Comparison of ENCODE assay signal across 8 cellular contexts in genomic region chr4:101347557-101348366, GRCh38. TPM values are rescaled to one million over a fixed set of nuclear protein-coding genes. Genes with fewer than 3 reads are reported as not detected.
DNase-seq lines count a peak whose midpoint lies in the region; TF ChIP-seq lines count a peak whose summit lies in the region.

No MANE protein-coding gene starts in this region.

- no peaks in the 10 kb centered on the region for H3K9me3 ChIP-seq in SJSA1 (replicated peaks)

- no peaks in the 10 kb centered on the region for H3K36me3 Mint-ChIP-seq in HFFc6 (ENCODE audit: low read depth)
- H3K36me3 Mint-ChIP-seq in activated naive CD4-positive, alpha-beta T cell treated with anti-CD3 and anti-CD28 coated beads, Interleukin-2, amount 10 ng/mL, durations not matched to agents 7 days and 5 days = peaks cover 16% of the 10 kb centered on the region

- H3K27me3 Mint-ChIP-seq in HFFc6 (ENCODE audit: insufficient read depth) = peaks cover 5% of the 10 kb centered on the region
- H3K27me3 Mint-ChIP-seq in activated naive CD4-positive, alpha-beta T cell treated with anti-CD3 and anti-CD28 coated beads, Interleukin-2, amount 10 ng/mL, durations not matched to agents 7 days and 5 days = peaks cover 49% of the 10 kb centered on the region

- peak overlapping the region; percentile 95 for H3K4me3 Mint-ChIP-seq in HFFc6
- H3K4me3 Mint-ChIP-seq in activated naive CD4-positive, alpha-beta T cell treated with anti-CD3 and anti-CD28 coated beads, Interleukin-2, amount 10 ng/mL, durations not matched to agents 7 days and 5 days = peak overlapping the region; percentile 85

- peak overlapping the region; percentile 94 for H3K27ac Mint-ChIP-seq in HFFc6
- peak overlapping the region; percentile 95 for H3K27ac Mint-ChIP-seq in activated naive CD4-positive, alpha-beta T cell treated with anti-CD3 and anti-CD28 coated beads, Interleukin-2, amount 10 ng/mL, durations not matched to agents 7 days and 5 days

- H3K27ac ChIP-seq in SJSA1 = peak overlapping the region; percentile 34

- TF ChIP-seq CTCF in HFFc6 (IDR thresholded peaks at IDR 0.05) = no peak

- H3K36me3 ChIP-seq in SJSA1 = peaks cover 8% of the 10 kb centered on the region

- H3K9me3 Mint-ChIP-seq in HFFc6 = no peaks in the 10 kb centered on the region
- no peaks in the 10 kb centered on the region for H3K9me3 Mint-ChIP-seq in activated naive CD4-positive, alpha-beta T cell treated with anti-CD3 and anti-CD28 coated beads, Interleukin-2, amount 10 ng/mL, durations not matched to agents 7 days and 5 days

- peak; percentile 95 for DNase-seq in GM04504 (ENCODE audit: low read depth)
- peak; percentile 98 for DNase-seq in HFFc6
- DNase-seq in MV-4-11 (lab: John Stamatoyannopoulos, UW) = peak; percentile 83
- DNase-seq in SJSA1 (ENCODE audit: low read depth in 1 of 2, low spot score in 2 of 2) = peak; percentile 97 to 98
- DNase-seq in activated naive CD4-positive, alpha-beta T cell treated with anti-CD3 and anti-CD28 coated beads, Interleukin-2, amount 10 ng/mL, durations not matched to agents 7 days and 5 days = peak; percentile 99
- DNase-seq in germinal center (ENCODE audit: low spot score) = peak; percentile 99
- peak; percentile 78 for DNase-seq in non-pigmented ciliary epithelial cell (ENCODE audit: low read depth)
- peak; percentile 97 for DNase-seq in superior temporal gyrus (ENCODE audit: extremely low spot score)

- H3K27me3 ChIP-seq in SJSA1 (replicated peaks) = no peaks in the 10 kb centered on the region

- H3K4me1 Mint-ChIP-seq in HFFc6 (ENCODE audit: low read depth) = peaks cover 49% of the 10 kb centered on the region
- H3K4me1 Mint-ChIP-seq in activated naive CD4-positive, alpha-beta T cell treated with anti-CD3 and anti-CD28 coated beads, Interleukin-2, amount 10 ng/mL, durations not matched to agents 7 days and 5 days = peaks cover 30% of the 10 kb centered on the region

- H3K4me1 ChIP-seq in SJSA1 (replicated peaks) = peaks cover 21% of the 10 kb centered on the region

- CTCF ChIA-PET in activated naive CD4-positive, alpha-beta T cell treated with anti-CD3 and anti-CD28 coated beads, Interleukin-2, amount 10 ng/mL, durations not matched to agents 7 days and 5 days (lab: Charles Lee) = interaction anchor here (0.8 to 1.0 kb wide), 2 partner anchors 160 to 178 kb away, joined by 3 to 4 read pairs; no protein-coding TSS in a partner anchor

- peak overlapping the region; percentile 94 for H3K4me3 ChIP-seq in SJSA1

RNA-seq across cellular contexts. Expression of gene PPP3CA, which starts 0.4 kb away (rescaled TPM):
- 10 to 100 TPM; 45.9 to 59.6 (median 55.0) TPM for total RNA-seq in HFFc6 (2021; fragmentation: NEBNext Ultra II Directional; extraction: Animal tissue kit (Norgen Biotek cat#: 25700))
- 47.5 and 48.2 TPM in 2 replicates for total RNA-seq in SJSA1 (2014; rRNA removed; shearing (Covaris generic))

Comparison
In these comparisons a context has a peak if more than half of its experiments do, and no peak if none do; other contexts are left out.
1. Peak in every context shown above with its lines: DNase-seq, H3K4me3 ChIP-seq and H3K27ac ChIP-seq.